38 cellular contexts compared by ENCODE assay signal in the genomic region with DNA sequence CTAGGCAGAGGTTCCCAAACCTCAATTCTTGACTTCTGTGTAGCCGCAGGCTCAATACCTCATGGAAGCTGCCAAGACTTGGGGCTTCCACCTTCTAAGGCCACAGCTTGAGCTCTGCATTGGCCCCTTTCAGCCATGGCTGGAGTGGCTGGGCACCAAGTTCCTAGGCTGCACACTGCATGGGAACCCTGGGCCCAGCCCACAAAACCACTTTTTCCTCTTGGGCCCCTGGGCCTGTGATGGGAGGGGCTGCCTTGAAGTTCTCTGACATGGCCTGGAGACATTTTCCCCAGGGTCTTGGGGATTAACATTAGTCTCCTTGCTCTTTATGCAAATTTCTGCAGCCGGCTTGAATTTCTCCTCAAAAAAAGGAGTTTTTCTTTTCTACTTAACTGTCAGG. TPM values are rescaled to one million over a fixed set of nuclear protein-coding genes. Genes with fewer than 3 reads are reported as not detected.
"Had no signal": no experiment of that assay in that cellular context is flagged by ENCODE, and none has a peak within 500 bp of the region (broad histone marks: within the 10 kb centered on the region; RNA-seq: fewer than 3 reads in every experiment).

No MANE protein-coding gene starts in this region.

- H3K27me3 ChIP-seq: MG63 had no signal

- H3K4me3 ChIP-seq: MG63 had no signal

- H3K9me3 ChIP-seq: MG63 had no signal

- DNase-seq: Kasumi-1, MG63, MM.1S, MV-4-11, NCI-H1048, NCI-H1092, NCI-H1092 treated with DMSO at 0.1 percent for 48 hours, NCI-H1105, NCI-H1105 treated with DMSO at 0.1 percent for 48 hours, NCI-H1417, NCI-H1417 treated with DMSO at 0.1 percent for 48 hours, NCI-H1436, NCI-H1436 treated with DMSO at 0.1 percent for 48 hours, NCI-H146, NCI-H1694, NCI-H1694 treated with DMSO at 0.1 percent for 48 hours, NCI-H187, NCI-H187 treated with DMSO at 0.1 percent for 48 hours, NCI-H1930, NCI-H2029, NCI-H2029 treated with DMSO at 0.1 percent for 48 hours, NCI-H2081, NCI-H2081 treated with DMSO at 0.1 percent for 48 hours, NCI-H2171, NCI-H2171 treated with DMSO at 0.1 percent for 48 hours, NCI-H2227 treated with DMSO at 0.1 percent for 48 hours, NCI-H226, NCI-H345, NCI-H446, NCI-H446 treated with DMSO at 0.1 percent for 48 hours, NCI-H510A, NCI-H510A treated with DMSO at 0.1 percent for 48 hours, NCI-H524, NCI-H524 treated with DMSO at 0.1 percent for 48 hours had no signal

- H3K36me3 ChIP-seq: MG63 had no signal

RNA-seq across cellular contexts. Expression of a gene that starts 35.0 kb away (rescaled TPM):
- total RNA-seq: LHCN-M2, M059J, MCF 10A, NCI-H460 had no signal
